ENCODE assay signal across 1 cellular context in the genomic region with DNA sequence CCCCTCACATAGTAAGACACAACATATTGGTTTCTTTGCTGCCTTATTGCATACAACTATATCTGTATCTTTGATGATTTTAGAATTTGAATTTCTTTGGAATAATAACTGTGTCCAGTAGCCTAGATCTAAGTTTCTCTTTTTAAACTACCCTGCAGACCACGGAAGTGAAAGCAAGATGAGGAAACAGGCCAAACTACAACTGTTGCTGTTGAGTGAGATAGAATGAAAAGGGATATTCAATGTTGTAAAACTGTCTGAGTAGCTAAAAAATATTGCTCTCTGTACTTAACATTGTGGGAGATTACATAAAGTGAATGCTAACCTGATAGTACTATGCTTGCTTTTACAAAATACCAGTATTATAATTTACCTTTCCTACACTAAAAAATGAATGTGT.
TF ChIP-seq lines count a peak whose summit lies in the region.

No MANE protein-coding gene starts in this region.

TF ChIP-seq in HepG2, 621 proteins besides CTCF, POLR2A, EP300 and RAD21 (continued from another document):
- TF ChIP-seq KIAA2018 (CRISPR knock-in tag; IDR thresholded peaks at IDR 0.05; ENCODE audit: borderline replicate concordance) (no peak), MIER2 (CRISPR knock-in tag; IDR thresholded peaks at IDR 0.05) (no peak), CC2D1A (CRISPR knock-in tag; IDR thresholded peaks at IDR 0.05) (no peak), FOXP4 (CRISPR knock-in tag; IDR thresholded peaks at IDR 0.05) (no peak), ZNF331 (CRISPR knock-in tag; IDR thresholded peaks at IDR 0.05) (no peak)
- TF ChIP-seq, protein P1, sequence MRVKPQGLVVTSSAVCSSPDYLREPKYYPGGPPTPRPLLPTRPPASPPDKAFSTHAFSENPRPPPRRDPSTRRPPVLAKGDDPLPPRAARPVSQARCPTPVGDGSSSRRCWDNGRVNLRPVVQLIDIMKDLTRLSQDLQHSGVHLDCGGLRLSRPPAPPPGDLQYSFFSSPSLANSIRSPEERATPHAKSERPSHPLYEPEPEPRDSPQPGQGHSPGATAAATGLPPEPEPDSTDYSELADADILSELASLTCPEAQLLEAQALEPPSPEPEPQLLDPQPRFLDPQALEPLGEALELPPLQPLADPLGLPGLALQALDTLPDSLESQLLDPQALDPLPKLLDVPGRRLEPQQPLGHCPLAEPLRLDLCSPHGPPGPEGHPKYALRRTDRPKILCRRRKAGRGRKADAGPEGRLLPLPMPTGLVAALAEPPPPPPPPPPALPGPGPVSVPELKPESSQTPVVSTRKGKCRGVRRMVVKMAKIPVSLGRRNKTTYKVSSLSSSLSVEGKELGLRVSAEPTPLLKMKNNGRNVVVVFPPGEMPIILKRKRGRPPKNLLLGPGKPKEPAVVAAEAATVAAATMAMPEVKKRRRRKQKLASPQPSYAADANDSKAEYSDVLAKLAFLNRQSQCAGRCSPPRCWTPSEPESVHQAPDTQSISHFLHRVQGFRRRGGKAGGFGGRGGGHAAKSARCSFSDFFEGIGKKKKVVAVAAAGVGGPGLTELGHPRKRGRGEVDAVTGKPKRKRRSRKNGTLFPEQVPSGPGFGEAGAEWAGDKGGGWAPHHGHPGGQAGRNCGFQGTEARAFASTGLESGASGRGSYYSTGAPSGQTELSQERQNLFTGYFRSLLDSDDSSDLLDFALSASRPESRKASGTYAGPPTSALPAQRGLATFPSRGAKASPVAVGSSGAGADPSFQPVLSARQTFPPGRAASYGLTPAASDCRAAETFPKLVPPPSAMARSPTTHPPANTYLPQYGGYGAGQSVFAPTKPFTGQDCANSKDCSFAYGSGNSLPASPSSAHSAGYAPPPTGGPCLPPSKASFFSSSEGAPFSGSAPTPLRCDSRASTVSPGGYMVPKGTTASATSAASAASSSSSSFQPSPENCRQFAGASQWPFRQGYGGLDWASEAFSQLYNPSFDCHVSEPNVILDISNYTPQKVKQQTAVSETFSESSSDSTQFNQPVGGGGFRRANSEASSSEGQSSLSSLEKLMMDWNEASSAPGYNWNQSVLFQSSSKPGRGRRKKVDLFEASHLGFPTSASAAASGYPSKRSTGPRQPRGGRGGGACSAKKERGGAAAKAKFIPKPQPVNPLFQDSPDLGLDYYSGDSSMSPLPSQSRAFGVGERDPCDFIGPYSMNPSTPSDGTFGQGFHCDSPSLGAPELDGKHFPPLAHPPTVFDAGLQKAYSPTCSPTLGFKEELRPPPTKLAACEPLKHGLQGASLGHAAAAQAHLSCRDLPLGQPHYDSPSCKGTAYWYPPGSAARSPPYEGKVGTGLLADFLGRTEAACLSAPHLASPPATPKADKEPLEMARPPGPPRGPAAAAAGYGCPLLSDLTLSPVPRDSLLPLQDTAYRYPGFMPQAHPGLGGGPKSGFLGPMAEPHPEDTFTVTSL (CRISPR knock-in tag; IDR thresholded peaks at IDR 0.05; ENCODE audit: borderline replicate concordance): no peak
